1 cellular context compared by ENCODE assay signal in genomic region chr11:64888761-64889511, GRCh38.
A peak's percentile ranks its signal among the peaks of the same experiment; 100 is the strongest.
TF ChIP-seq lines count a peak whose summit lies in the region.

No MANE protein-coding gene starts in this region.

TF ChIP-seq in K562, 482 proteins besides CTCF, POLR2A, EP300 and RAD21 (continued from another document and continues in another):
- no peak for TF ChIP-seq SFPQ (IDR thresholded peaks at IDR 0.05; ENCODE audit: low read depth, low read length)
- TF ChIP-seq CBX3 (IDR thresholded peaks at IDR 0.05; ENCODE audit: borderline replicate concordance in 1 of 2, low read length in 2 of 2) = peak in 1 of 2 experiments; percentile 79; a peak in 2 of 3 replicates
- no peak for TF ChIP-seq KDM2B (CRISPR knock-in tag; IDR thresholded peaks at IDR 0.05)
- peak; percentile 15 to 61; a peak in 1 of 4 replicates for TF ChIP-seq FOXK2 (conservative IDR thresholded peaks at IDR 0.05 in 1 of 2, IDR thresholded peaks at IDR 0.05 in 1 of 2; ENCODE audit: low read depth in 2 of 2)
- peak; percentile 89 for TF ChIP-seq ZFP36 (IDR thresholded peaks at IDR 0.05; ENCODE audit: low read depth, low read length, partially characterized antibody)
- TF ChIP-seq NCOA2 (IDR thresholded peaks at IDR 0.05; ENCODE audit: partially characterized antibody in 2 of 2) = no peak
- no peak; the same call in 1 of the 2 replicates for TF ChIP-seq PYGO2 (tag; IDR thresholded peaks at IDR 0.05)
- no peak for TF ChIP-seq KAT2B (IDR thresholded peaks at IDR 0.05; ENCODE audit: low read depth, low read length)
- TF ChIP-seq ARHGAP35 (IDR thresholded peaks at IDR 0.05; ENCODE audit: partially characterized antibody) = no peak
- no peak for TF ChIP-seq HNRNPUL1 (IDR thresholded peaks at IDR 0.05; ENCODE audit: low read length)
- no peak for TF ChIP-seq RBM17 (IDR thresholded peaks at IDR 0.05; ENCODE audit: borderline replicate concordance, low read depth, low read length)
- TF ChIP-seq NFIX (CRISPR knock-in tag; IDR thresholded peaks at IDR 0.05; ENCODE audit: low read depth) = no peak
- TF ChIP-seq HNRNPLL (IDR thresholded peaks at IDR 0.05; ENCODE audit: low read depth, low read length, poor library complexity, severe bottlenecking) = no peak
- no peak for TF ChIP-seq STAT5B (CRISPR knock-in tag; IDR thresholded peaks at IDR 0.05)
- TF ChIP-seq ZNF75A (CRISPR knock-in tag; IDR thresholded peaks at IDR 0.05) = no peak
- no peak for TF ChIP-seq ZNF277 (CRISPR knock-in tag; IDR thresholded peaks at IDR 0.05; ENCODE audit: borderline replicate concordance)
- no peak for TF ChIP-seq ID3 (CRISPR knock-in tag; IDR thresholded peaks at IDR 0.05)
- TF ChIP-seq ID3 (tag; IDR thresholded peaks at IDR 0.05) = peak; percentile 79; the same call in 1 of the 2 replicates
- peak; percentile 26 for TF ChIP-seq SMARCB1 (IDR thresholded peaks at IDR 0.05; ENCODE audit: insufficient read length, low read depth)
- no peak for TF ChIP-seq TCF7 (IDR thresholded peaks at IDR 0.05; ENCODE audit: borderline replicate concordance)
- TF ChIP-seq SRSF7 (optimal IDR thresholded peaks at IDR 0.05; ENCODE audit: low read depth, low read length) = no peak
- peak; percentile 94 for TF ChIP-seq E2F8 (IDR thresholded peaks at IDR 0.05; ENCODE audit: low read depth, partially characterized antibody)
- TF ChIP-seq RFX1 (IDR thresholded peaks at IDR 0.05) = no peak
- TF ChIP-seq SP1 (CRISPR knock-in tag; IDR thresholded peaks at IDR 0.05) = peak; percentile 71
- TF ChIP-seq ZNF408 (CRISPR knock-in tag; IDR thresholded peaks at IDR 0.05; ENCODE audit: low read depth) = no peak
- TF ChIP-seq HDAC3 (IDR thresholded peaks at IDR 0.05; ENCODE audit: borderline replicate concordance, partially characterized antibody) = peak; percentile 94
- TF ChIP-seq ZMIZ1 (IDR thresholded peaks at IDR 0.05; ENCODE audit: low read depth in 2 of 2, low read length in 2 of 2) = peak in 1 of 2 experiments; percentile 90; a peak in 2 of 4 replicates
- no peak for TF ChIP-seq ZNF274 (IDR thresholded peaks at IDR 0.05; ENCODE audit: borderline replicate concordance, low read depth, low read length)
- TF ChIP-seq ZNF347 (CRISPR knock-in tag; IDR thresholded peaks at IDR 0.05; ENCODE audit: low read depth) = no peak
- TF ChIP-seq ZNF740 (CRISPR knock-in tag; IDR thresholded peaks at IDR 0.05) = peak; percentile 59; the same call in 1 of the 2 replicates
- TF ChIP-seq ZNF740 (tag; IDR thresholded peaks at IDR 0.05) = no peak
- no peak for TF ChIP-seq U2AF2 (optimal IDR thresholded peaks at IDR 0.05; ENCODE audit: low read depth, low read length)
- TF ChIP-seq TFAP4 (CRISPR knock-in tag; IDR thresholded peaks at IDR 0.05; ENCODE audit: borderline replicate concordance) = peak; percentile 86
- peak in 1 of 2 experiments; percentile 88; a peak in 1 of 4 replicates for TF ChIP-seq SRF (CRISPR knock-in tag; IDR thresholded peaks at IDR 0.05)
- TF ChIP-seq KLF13 (tag; IDR thresholded peaks at IDR 0.05; ENCODE audit: borderline replicate concordance, low read depth) = no peak
- no peak for TF ChIP-seq ZNF23 (CRISPR knock-in tag; IDR thresholded peaks at IDR 0.05)
- TF ChIP-seq KDM1A (IDR thresholded peaks at IDR 0.05) = peak; percentile 92 to 96
- no peak for TF ChIP-seq ZBTB43 (CRISPR knock-in tag; IDR thresholded peaks at IDR 0.05)
- no peak for TF ChIP-seq ZNF76 (CRISPR knock-in tag; IDR thresholded peaks at IDR 0.05; ENCODE audit: borderline replicate concordance)
- no peak for TF ChIP-seq SNAPC5 (CRISPR knock-in tag; IDR thresholded peaks at IDR 0.05)
- TF ChIP-seq GTF3C2 (IDR thresholded peaks at IDR 0.05; ENCODE audit: borderline replicate concordance, extremely low read depth, insufficient read length) = no peak
- no peak for TF ChIP-seq RBM15 (IDR thresholded peaks at IDR 0.05; ENCODE audit: insufficient read depth, low read length)
- no peak for TF ChIP-seq ZNF444 (CRISPR knock-in tag; IDR thresholded peaks at IDR 0.05)
- no peak for TF ChIP-seq GTF2F1 (IDR thresholded peaks at IDR 0.05; ENCODE audit: low read depth, low read length)
- no peak for TF ChIP-seq ZNF174 (CRISPR knock-in tag; IDR thresholded peaks at IDR 0.05)
- TF ChIP-seq CCNT2 (IDR thresholded peaks at IDR 0.05; ENCODE audit: borderline replicate concordance, extremely low read depth, insufficient read length, low read depth, low read length) = peak; percentile 98
- TF ChIP-seq KLF6 (CRISPR knock-in tag; IDR thresholded peaks at IDR 0.05; ENCODE audit: borderline replicate concordance) = no peak
- no peak for TF ChIP-seq MEIS2 (IDR thresholded peaks at IDR 0.05; ENCODE audit: partially characterized antibody)
- no peak for TF ChIP-seq NFXL1 (CRISPR knock-in tag; IDR thresholded peaks at IDR 0.05)
- TF ChIP-seq ERF (CRISPR knock-in tag; IDR thresholded peaks at IDR 0.05) = peak; percentile 73; the same call in 1 of the 2 replicates
- TF ChIP-seq PURB (CRISPR knock-in tag; IDR thresholded peaks at IDR 0.05; ENCODE audit: low read depth) = no peak
- TF ChIP-seq YY1 (IDR thresholded peaks at IDR 0.05; ENCODE audit: borderline replicate concordance in 1 of 3, control insufficient read depth in 1 of 3, extremely low read depth in 1 of 3, insufficient read depth in 3 of 3, insufficient read length in 1 of 3, insufficient replicate concordance in 2 of 3, low read depth in 1 of 3, low read length in 2 of 3) = no peak
- TF ChIP-seq FOSL1 (tag; conservative IDR thresholded peaks at IDR 0.05) = peak; percentile 95
- TF ChIP-seq NR2C1 (IDR thresholded peaks at IDR 0.05) = peak; percentile 61; the same call in 1 of the 2 replicates
- TF ChIP-seq NR2C1 (tag; IDR thresholded peaks at IDR 0.05) = peak; percentile 35; the same call in 1 of the 2 replicates
